Comparison of ENCODE assay signal across 17 cellular contexts in the genomic region with DNA sequence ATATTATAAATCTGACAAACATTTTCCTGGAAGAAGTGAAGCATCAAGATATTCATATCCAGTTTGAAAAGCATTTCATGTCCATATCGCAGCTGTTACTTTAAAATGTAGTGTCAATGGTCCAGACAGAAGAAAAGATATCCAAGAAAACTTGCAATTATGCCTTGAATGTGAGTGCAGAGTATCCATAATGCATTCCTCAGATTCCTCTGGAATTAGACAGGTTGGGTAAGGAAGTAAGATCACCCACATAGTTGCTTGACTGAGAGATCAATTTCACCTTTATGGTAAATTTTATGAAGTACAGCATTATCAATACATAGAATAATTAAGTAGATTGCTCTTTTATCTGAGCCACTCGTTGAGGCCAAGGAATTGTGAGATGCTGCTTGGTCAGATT.
"Had no signal": no experiment of that assay in that cellular context is flagged by ENCODE, and none has a peak within 500 bp of the region (broad histone marks: within the 10 kb centered on the region; RNA-seq: fewer than 3 reads in every experiment).

No MANE protein-coding gene starts in this region.

- ATAC-seq: activated CD8-positive, alpha-beta memory T cell treated with anti-CD3 and anti-CD28 coated beads, Interleukin-2, amount 10 ng/mL, durations not matched to agents 7 days and 5 days; heart left ventricle; left lobe of liver; mucosa of descending colon; naive thymus-derived CD4-positive, alpha-beta T cell; pancreas; stimulated activated effector memory CD8-positive, alpha-beta T cell treated with anti-CD3 and anti-CD28 coated beads, Interleukin-12 subunit alpha, Interleukin-12 subunit beta, amount 100 ng/mL, for 72 hours; T-helper 17 cell had no signal

- H3K27me3 Mint-ChIP-seq: activated CD8-positive, alpha-beta memory T cell treated with anti-CD3 and anti-CD28 coated beads, Interleukin-2, amount 10 ng/mL, durations not matched to agents 7 days and 5 days; activated naive CD4-positive, alpha-beta T cell treated with anti-CD3 and anti-CD28 coated beads, Interleukin-2, amount 50 U/mL, for 24 hours; dendritic cell treated with granulocyte-macrophage colony-stimulating factor and Interleukin-4, amounts not matched to agents 40 ng/mL and 50 ng/mL, for 4 days; naive thymus-derived CD4-positive, alpha-beta T cell; T-helper 17 cell had no signal

- H3K4me3 Mint-ChIP-seq: activated CD8-positive, alpha-beta memory T cell treated with anti-CD3 and anti-CD28 coated beads, Interleukin-2, amount 10 ng/mL, durations not matched to agents 7 days and 5 days; activated naive CD4-positive, alpha-beta T cell treated with anti-CD3 and anti-CD28 coated beads, Interleukin-2, amount 50 U/mL, for 24 hours; dendritic cell treated with granulocyte-macrophage colony-stimulating factor and Interleukin-4, amounts not matched to agents 40 ng/mL and 50 ng/mL, for 4 days; naive thymus-derived CD4-positive, alpha-beta T cell; stimulated activated effector memory CD8-positive, alpha-beta T cell treated with anti-CD3 and anti-CD28 coated beads, Interleukin-12 subunit alpha, Interleukin-12 subunit beta, amount 100 ng/mL, for 72 hours; T-helper 17 cell had no signal

- H3K27ac Mint-ChIP-seq: activated CD8-positive, alpha-beta memory T cell treated with anti-CD3 and anti-CD28 coated beads, Interleukin-2, amount 10 ng/mL, durations not matched to agents 7 days and 5 days; activated naive CD4-positive, alpha-beta T cell treated with anti-CD3 and anti-CD28 coated beads, Interleukin-2, amount 50 U/mL, for 24 hours; dendritic cell treated with granulocyte-macrophage colony-stimulating factor and Interleukin-4, amounts not matched to agents 40 ng/mL and 50 ng/mL, for 4 days; naive thymus-derived CD4-positive, alpha-beta T cell; stimulated activated effector memory CD8-positive, alpha-beta T cell treated with anti-CD3 and anti-CD28 coated beads, Interleukin-12 subunit alpha, Interleukin-12 subunit beta, amount 100 ng/mL, for 72 hours; T-helper 17 cell had no signal

- H3K4me1 Mint-ChIP-seq: activated CD8-positive, alpha-beta memory T cell treated with anti-CD3 and anti-CD28 coated beads, Interleukin-2, amount 10 ng/mL, durations not matched to agents 7 days and 5 days; activated naive CD4-positive, alpha-beta T cell treated with anti-CD3 and anti-CD28 coated beads, Interleukin-2, amount 50 U/mL, for 24 hours; naive thymus-derived CD4-positive, alpha-beta T cell; stimulated activated effector memory CD8-positive, alpha-beta T cell treated with anti-CD3 and anti-CD28 coated beads, Interleukin-12 subunit alpha, Interleukin-12 subunit beta, amount 100 ng/mL, for 72 hours; T-helper 17 cell had no signal

- H3K36me3 Mint-ChIP-seq: activated CD8-positive, alpha-beta memory T cell treated with anti-CD3 and anti-CD28 coated beads, Interleukin-2, amount 10 ng/mL, durations not matched to agents 7 days and 5 days; activated naive CD4-positive, alpha-beta T cell treated with anti-CD3 and anti-CD28 coated beads, Interleukin-2, amount 50 U/mL, for 24 hours; naive thymus-derived CD4-positive, alpha-beta T cell; stimulated activated effector memory CD8-positive, alpha-beta T cell treated with anti-CD3 and anti-CD28 coated beads, Interleukin-12 subunit alpha, Interleukin-12 subunit beta, amount 100 ng/mL, for 72 hours had no signal

- H3K4me3 ChIP-seq: heart left ventricle, mucosa of descending colon, pancreas, thoracic aorta had no signal

- H3K9me3 Mint-ChIP-seq: stimulated activated effector memory CD8-positive, alpha-beta T cell treated with anti-CD3 and anti-CD28 coated beads, Interleukin-12 subunit alpha, Interleukin-12 subunit beta, amount 100 ng/mL, for 72 hours had no signal

- DNase-seq: activated CD4-positive, alpha-beta T cell treated with anti-CD3 and anti-CD28 coated beads, Interleukin-2, amount 50 U/mL, for 48 hours; activated CD8-positive, alpha-beta memory T cell treated with anti-CD3 and anti-CD28 coated beads, Interleukin-2, amount 10 ng/mL, durations not matched to agents 7 days and 5 days; activated effector memory CD4-positive, alpha-beta T cell treated with Interleukin-2 at 50 U/mL for 16 hours; activated T-cell treated with anti-CD3 and anti-CD28 coated beads, Interleukin-2, amount 50 U/mL, for 1 hour; amygdala; effector memory CD4-positive, alpha-beta T cell; heart left ventricle; mucosa of descending colon; naive thymus-derived CD4-positive, alpha-beta T cell; pancreas; T-helper 17 cell; WERI-Rb-1 had no signal
